1 cellular context compared by ENCODE assay signal in the genomic region with DNA sequence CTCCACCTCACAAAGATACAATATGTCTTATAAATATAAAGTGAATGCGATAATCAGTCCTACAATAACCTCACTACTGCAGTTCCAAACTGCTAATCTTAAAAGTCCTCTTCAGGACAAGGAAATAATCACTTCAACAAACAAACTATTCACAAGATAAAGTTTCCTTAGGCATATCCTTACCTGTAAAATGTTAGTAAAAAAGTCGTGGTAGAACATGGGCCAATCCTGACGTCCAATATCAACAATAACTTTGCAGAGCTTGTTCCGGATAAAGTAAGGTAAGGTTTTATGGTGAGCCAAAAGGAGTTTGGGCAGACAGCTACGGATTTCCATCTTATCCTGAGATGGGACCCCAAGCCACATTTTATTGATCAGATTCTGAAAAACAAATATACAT.
TF ChIP-seq lines count a peak whose summit lies in the region.

No MANE protein-coding gene starts in this region.

TF ChIP-seq in SK-N-SH, 30 proteins besides CTCF, POLR2A, EP300 and RAD21 (continued from another document):
- TF ChIP-seq REST (IDR thresholded peaks at IDR 0.05; ENCODE audit: low read depth, low read length): no peak
- TF ChIP-seq GATA2 (CRISPR knock-in tag; IDR thresholded peaks at IDR 0.05): no peak
- TF ChIP-seq MEF2A (IDR thresholded peaks at IDR 0.05; ENCODE audit: borderline replicate concordance, low read depth): no peak
- no peak for TF ChIP-seq POLR2AphosphoS5 (IDR thresholded peaks at IDR 0.05; ENCODE audit: low read depth, low read length)
- no peak for TF ChIP-seq FOXM1 (IDR thresholded peaks at IDR 0.05; ENCODE audit: low read depth)
- TF ChIP-seq SIN3A (IDR thresholded peaks at IDR 0.05; ENCODE audit: borderline replicate concordance, low read depth, low read length): no peak
- TF ChIP-seq FOXJ3 (CRISPR knock-in tag; IDR thresholded peaks at IDR 0.05): no peak
- TF ChIP-seq, protein P1, sequence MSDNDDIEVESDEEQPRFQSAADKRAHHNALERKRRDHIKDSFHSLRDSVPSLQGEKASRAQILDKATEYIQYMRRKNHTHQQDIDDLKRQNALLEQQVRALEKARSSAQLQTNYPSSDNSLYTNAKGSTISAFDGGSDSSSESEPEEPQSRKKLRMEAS (IDR thresholded peaks at IDR 0.05; ENCODE audit: low read depth): no peak
- TF ChIP-seq USF1 (IDR thresholded peaks at IDR 0.05; ENCODE audit: borderline replicate concordance, low read depth): no peak
- TF ChIP-seq, protein P2, sequence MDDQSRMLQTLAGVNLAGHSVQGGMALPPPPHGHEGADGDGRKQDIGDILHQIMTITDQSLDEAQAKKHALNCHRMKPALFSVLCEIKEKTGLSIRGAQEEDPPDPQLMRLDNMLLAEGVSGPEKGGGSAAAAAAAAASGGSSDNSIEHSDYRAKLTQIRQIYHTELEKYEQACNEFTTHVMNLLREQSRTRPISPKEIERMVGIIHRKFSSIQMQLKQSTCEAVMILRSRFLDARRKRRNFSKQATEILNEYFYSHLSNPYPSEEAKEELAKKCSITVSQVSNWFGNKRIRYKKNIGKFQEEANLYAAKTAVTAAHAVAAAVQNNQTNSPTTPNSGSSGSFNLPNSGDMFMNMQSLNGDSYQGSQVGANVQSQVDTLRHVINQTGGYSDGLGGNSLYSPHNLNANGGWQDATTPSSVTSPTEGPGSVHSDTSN (IDR thresholded peaks at IDR 0.05): no peak
- TF ChIP-seq RXRA (IDR thresholded peaks at IDR 0.05; ENCODE audit: borderline replicate concordance, low read depth): no peak
- TF ChIP-seq USF2 (IDR thresholded peaks at IDR 0.05; ENCODE audit: borderline replicate concordance, low read depth, low read length): no peak
